Comparison of ENCODE assay signal across 12 cellular contexts in genomic region chr5:134111741-134112647, GRCh38. TPM values are rescaled to one million over a fixed set of nuclear protein-coding genes. Genes with fewer than 3 reads are reported as not detected.
A peak's percentile ranks its signal among the peaks of the same experiment; 100 is the strongest.
DNase-seq lines count a peak whose midpoint lies in the region; ATAC-seq and TF ChIP-seq lines count a peak whose summit lies in the region.
"Had no signal": no experiment of that assay in that cellular context is flagged by ENCODE, and none has a peak within 500 bp of the region (broad histone marks: within the 10 kb centered on the region; RNA-seq: fewer than 3 reads in every experiment).

No MANE protein-coding gene starts in this region.

- no peaks in the 10 kb centered on the region for H3K27me3 Mint-ChIP-seq in activated CD4-positive, alpha-beta T cell treated with anti-CD3 and anti-CD28 coated beads for 36 hours

- peak; percentile 76 for ATAC-seq in activated CD4-positive, alpha-beta T cell treated with anti-CD3 and anti-CD28 coated beads for 36 hours
- ATAC-seq in HG03196 (IDR thresholded peaks at IDR 0.05; ENCODE audit: unreplicated experiment), result no peak

- H3K36me3 ChIP-seq in brain microvascular endothelial cell (replicated peaks) (no peaks in the 10 kb centered on the region), skeletal muscle satellite cell (ENCODE audit: insufficient read depth, low read length) (no peaks in the 10 kb centered on the region)
- H3K36me3 ChIP-seq: prostate gland, SJCRH30 had no signal

- CTCF ChIA-PET in activated CD4-positive, alpha-beta T cell treated with anti-CD3 and anti-CD28 coated beads for 36 hours (lab: Charles Lee), result interaction anchor here (0.6 to 12.0 kb wide), 17 partner anchors 9 to 258 kb away, joined by 3 to 109 read pairs (median 4); no protein-coding TSS in a partner anchor

- POLR2A ChIA-PET in activated CD4-positive, alpha-beta T cell treated with anti-CD3 and anti-CD28 coated beads for 36 hours (lab: Charles Lee), result interaction anchor here (0.5 to 4.9 kb wide), 20 partner anchors 9 to 107 kb away, joined by 3 to 59 read pairs (median 4); no protein-coding TSS in a partner anchor

- no peak overlapping the region for H3K27ac ChIP-seq in brain microvascular endothelial cell
- H3K27ac ChIP-seq: prostate gland, SJCRH30 had no signal

- peaks cover 53% of the 10 kb centered on the region for H3K4me1 Mint-ChIP-seq in activated CD4-positive, alpha-beta T cell treated with anti-CD3 and anti-CD28 coated beads for 36 hours

- in situ Hi-C loops in brain microvascular endothelial cell (cut with HindIII; ENCODE audit: low pct_ligation_motif_present, low sequenced_read_pairs), result no loop called here

- H3K4me3 Mint-ChIP-seq in activated CD4-positive, alpha-beta T cell treated with anti-CD3 and anti-CD28 coated beads for 36 hours, result peak overlapping the region; percentile 85

- H3K9me3 ChIP-seq in skeletal muscle satellite cell (replicated peaks; ENCODE audit: low read length), result no peaks in the 10 kb centered on the region
- H3K9me3 ChIP-seq: prostate gland, SJCRH30 had no signal

- H3K27me3 ChIP-seq in brain microvascular endothelial cell (replicated peaks) (peaks cover 7% of the 10 kb centered on the region), skeletal muscle satellite cell (ENCODE audit: control insufficient read depth, insufficient read depth, low read length) (peaks cover 30% of the 10 kb centered on the region)

- H3K4me2 ChIP-seq in skeletal muscle satellite cell (ENCODE audit: low read length), result peak overlapping the region; percentile 6

- peaks cover 20% of the 10 kb centered on the region for H3K4me1 ChIP-seq in skeletal muscle satellite cell (ENCODE audit: control insufficient read depth, insufficient read depth, low read length)

- peaks cover 17% of the 10 kb centered on the region for H3K36me3 Mint-ChIP-seq in activated CD4-positive, alpha-beta T cell treated with anti-CD3 and anti-CD28 coated beads for 36 hours (ENCODE audit: low read depth)

- TF ChIP-seq CTCF in brain microvascular endothelial cell (IDR thresholded peaks at IDR 0.05; ENCODE audit: low read depth, low read length, missing control alignments), result no peak

- H3K4me3 ChIP-seq in brain microvascular endothelial cell (ENCODE audit: low read depth, low read length) (no peak overlapping the region), skeletal muscle satellite cell (ENCODE audit: low read length) (no peak overlapping the region)
- H3K4me3 ChIP-seq: prostate gland, SJCRH30 had no signal

- intact Hi-C loops in activated CD4-positive, alpha-beta T cell treated with anti-CD3 and anti-CD28 coated beads for 36 hours (cut with DNase I, micrococcal nuclease), result loop anchor here (1.0 to 5.0 kb wide), 8 partner anchors 9 to 415 kb away; partner anchors contain the start of genes C5orf15 (in 1 of the 2), JADE2 (in 1 of the 2) and PPP2CA (in 1 of the 2)

- H3K27ac Mint-ChIP-seq in activated CD4-positive, alpha-beta T cell treated with anti-CD3 and anti-CD28 coated beads for 36 hours, result peak overlapping the region; percentile 89

- no peaks in the 10 kb centered on the region for H3K9me3 Mint-ChIP-seq in activated CD4-positive, alpha-beta T cell treated with anti-CD3 and anti-CD28 coated beads for 36 hours (ENCODE audit: low read depth)

- peak; percentile 71 for DNase-seq in activated CD4-positive, alpha-beta T cell treated with anti-CD3 and anti-CD28 coated beads for 36 hours
- no peak for DNase-seq in activated CD4-positive, alpha-beta T cell treated with anti-CD3 and anti-CD28 coated beads for 1 hour
- peak; percentile 28 for DNase-seq in RKO (ENCODE audit: low spot score)
- peak; percentile 36 for DNase-seq in brain microvascular endothelial cell
- no peak for DNase-seq in HCEC 1CT
- DNase-seq in putamen (ENCODE audit: low spot score), result no peak
- DNase-seq: islet precursor cell, NCI-H1930, SJCRH30 had no signal

- H3K9ac ChIP-seq in skeletal muscle satellite cell (ENCODE audit: low read depth, low read length), result no peak overlapping the region

RNA-seq across cellular contexts. Expression of gene TCF7, which starts 2.5 kb away (rescaled TPM):
- total RNA-seq in activated CD4-positive, alpha-beta T cell treated with anti-CD3 and anti-CD28 coated beads for 36 hours, result 100 to 1,000 TPM in 1 of 2 experiments, 10 to 100 TPM in 1; 94.8 to 117 TPM
- 3.1 and 3.8 TPM in 2 replicates for total RNA-seq in skeletal muscle satellite cell (2012; rRNA removed)

Comparison
In these comparisons a context has a peak if more than half of its experiments do, and no peak if none do; other contexts are left out.
1. DNase-seq: peak in activated CD4-positive, alpha-beta T cell treated with anti-CD3 and anti-CD28 coated beads for 36 hours (single experiment), RKO (single experiment) and brain microvascular endothelial cell (single experiment); none in activated CD4-positive, alpha-beta T cell treated with anti-CD3 and anti-CD28 coated beads for 1 hour (single experiment), HCEC 1CT (single experiment) and putamen (single experiment).